In genomic region chr7:14687777-14688176, GRCh38 we compare ENCODE assay signal across 17 cellular contexts.
A peak's percentile ranks its signal among the peaks of the same experiment; 100 is the strongest.
DNase-seq lines count a peak whose midpoint lies in the region; ATAC-seq, FAIRE-seq and TF ChIP-seq lines count a peak whose summit lies in the region.
"Had no signal": no experiment of that assay in that cellular context is flagged by ENCODE, and none has a peak within 500 bp of the region (broad histone marks: within the 10 kb centered on the region; RNA-seq: fewer than 3 reads in every experiment).

No MANE protein-coding gene starts in this region.

- peaks cover 11% of the 10 kb centered on the region; the same call in 1 of the 2 replicates for H3K4me1 Mint-ChIP-seq in HFFc6 (ENCODE audit: low read depth)
- H3K4me1 Mint-ChIP-seq: activated CD4-positive, alpha-beta T cell treated with anti-CD3 and anti-CD28 coated beads, Interleukin-2, amount 10 ng/mL, durations not matched to agents 7 days and 5 days; CD4-positive, alpha-beta memory T cell; neural progenitor cell; stimulated activated effector memory CD8-positive, alpha-beta T cell treated with anti-CD3 and anti-CD28 coated beads, Interleukin-12 subunit alpha, Interleukin-12 subunit beta, amount 100 ng/mL, for 72 hours had no signal

- H3K9me3 Mint-ChIP-seq in HFFc6 = no peaks in the 10 kb centered on the region
- H3K9me3 Mint-ChIP-seq: activated CD4-positive, alpha-beta T cell treated with anti-CD3 and anti-CD28 coated beads, Interleukin-2, amount 10 ng/mL, durations not matched to agents 7 days and 5 days; activated T-cell treated with anti-CD3 and anti-CD28 coated beads, Interleukin-2, amount 50 U/mL, for 4 hours; CD4-positive, alpha-beta memory T cell; neural progenitor cell; stimulated activated effector memory CD8-positive, alpha-beta T cell treated with anti-CD3 and anti-CD28 coated beads, Interleukin-12 subunit alpha, Interleukin-12 subunit beta, amount 100 ng/mL, for 72 hours had no signal

- H4K20me1 ChIP-seq in osteoblast (ENCODE audit: insufficient read depth, low read length) = no peaks in the 10 kb centered on the region

- H3K79me2 ChIP-seq in osteoblast (ENCODE audit: insufficient read depth, low read length) = no peaks in the 10 kb centered on the region

- no peak overlapping the region for H2AFZ ChIP-seq in osteoblast (ENCODE audit: low read length)
- H2AFZ ChIP-seq: neural progenitor cell had no signal

- H3K27me3 ChIP-seq in bronchial epithelial cell (ENCODE audit: control insufficient read depth, insufficient read depth, low read length) (no peaks in the 10 kb centered on the region), osteoblast (ENCODE audit: insufficient read depth, low read length) (no peaks in the 10 kb centered on the region)
- H3K27me3 ChIP-seq: colonic mucosa, neural progenitor cell, sigmoid colon had no signal

- no peak overlapping the region for H3K27ac ChIP-seq in osteoblast (ENCODE audit: low read depth, low read length)
- H3K27ac ChIP-seq: colonic mucosa, neural progenitor cell, sigmoid colon had no signal

- no peak for TF ChIP-seq CTCF in HFFc6 (IDR thresholded peaks at IDR 0.05)
- no peak for TF ChIP-seq CTCF in bronchial epithelial cell (IDR thresholded peaks at IDR 0.05; ENCODE audit: insufficient read depth, low read length, severe bottlenecking)
- no peak for TF ChIP-seq CTCF in osteoblast (IDR thresholded peaks at IDR 0.05; ENCODE audit: extremely low read depth, low read depth, low read length)
- no peak for TF ChIP-seq CTCF in GM20000 (IDR thresholded peaks at IDR 0.05; ENCODE audit: extremely low read depth, missing control alignments)

- H3K27me3 Mint-ChIP-seq in HFFc6 (ENCODE audit: insufficient read depth) = no peaks in the 10 kb centered on the region
- H3K27me3 Mint-ChIP-seq: activated CD4-positive, alpha-beta T cell treated with anti-CD3 and anti-CD28 coated beads, Interleukin-2, amount 10 ng/mL, durations not matched to agents 7 days and 5 days; CD4-positive, alpha-beta memory T cell had no signal

- no peaks in the 10 kb centered on the region for H3K9me3 ChIP-seq in osteoblast (ENCODE audit: low read depth, low read length)
- H3K9me3 ChIP-seq: colonic mucosa, sigmoid colon had no signal

- H3K36me3 ChIP-seq in bronchial epithelial cell (ENCODE audit: control insufficient read depth, insufficient read depth, low read length) (no peaks in the 10 kb centered on the region), osteoblast (ENCODE audit: insufficient read depth, low read length) (no peaks in the 10 kb centered on the region)
- H3K36me3 ChIP-seq: colonic mucosa, neural progenitor cell, sigmoid colon had no signal

- no peak for FAIRE-seq in bronchial epithelial cell (lab: Jason Lieb, UNC)

- ATAC-seq in GM18870 (IDR thresholded peaks at IDR 0.05; ENCODE audit: unreplicated experiment) = no peak
- ATAC-seq in HG03378 (IDR thresholded peaks at IDR 0.05; ENCODE audit: unreplicated experiment) = no peak
- ATAC-seq: activated T-cell treated with anti-CD3 and anti-CD28 coated beads, Interleukin-2, amount 50 U/mL, for 4 hours; stimulated activated effector memory CD8-positive, alpha-beta T cell treated with anti-CD3 and anti-CD28 coated beads, Interleukin-12 subunit alpha, Interleukin-12 subunit beta, amount 100 ng/mL, for 72 hours had no signal

- DNase-seq in HFFc6 (no peak), NCI-H2171 treated with DMSO at 0.1 percent for 48 hours (lab: John Stamatoyannopoulos, UW) (peak; percentile 87), bronchial epithelial cell (ENCODE audit: low read depth) (peak; percentile 70), osteoblast (ENCODE audit: insufficient read length, low spot score, missing footprints) (no peak), T1000 (lab: John Stamatoyannopoulos, UW) (no peak), GM20000 (ENCODE audit: low spot score) (no peak)
- DNase-seq: activated CD4-positive, alpha-beta T cell treated with anti-CD3 and anti-CD28 coated beads, Interleukin-2, amount 10 ng/mL, durations not matched to agents 7 days and 5 days; activated T-cell treated with anti-CD3 and anti-CD28 coated beads, Interleukin-2, amount 50 U/mL, for 4 hours; CD4-positive, alpha-beta memory T cell; colonic mucosa; IMR-90; NCI-H526; sigmoid colon had no signal

- H3K4me1 ChIP-seq in osteoblast (ENCODE audit: insufficient read depth, low read length) = peaks cover 14% of the 10 kb centered on the region
- H3K4me1 ChIP-seq: colonic mucosa, sigmoid colon had no signal

- no peaks in the 10 kb centered on the region for H3K36me3 Mint-ChIP-seq in HFFc6 (ENCODE audit: low read depth)
- H3K36me3 Mint-ChIP-seq: CD4-positive, alpha-beta memory T cell; neural progenitor cell; stimulated activated effector memory CD8-positive, alpha-beta T cell treated with anti-CD3 and anti-CD28 coated beads, Interleukin-12 subunit alpha, Interleukin-12 subunit beta, amount 100 ng/mL, for 72 hours had no signal

- H3K4me2 ChIP-seq in osteoblast (ENCODE audit: insufficient read depth, low read length) = peak overlapping the region; percentile 62
- H3K4me2 ChIP-seq: neural progenitor cell had no signal

- H3K4me3 ChIP-seq in bronchial epithelial cell (ENCODE audit: low read depth, low read length) (no peak overlapping the region), osteoblast (ENCODE audit: insufficient read depth, low read length) (no peak overlapping the region)
- H3K4me3 ChIP-seq: colonic mucosa, neural progenitor cell, sigmoid colon had no signal

- H3K27ac Mint-ChIP-seq in HFFc6 = no peak overlapping the region
- H3K27ac Mint-ChIP-seq: activated CD4-positive, alpha-beta T cell treated with anti-CD3 and anti-CD28 coated beads, Interleukin-2, amount 10 ng/mL, durations not matched to agents 7 days and 5 days; CD4-positive, alpha-beta memory T cell; neural progenitor cell; stimulated activated effector memory CD8-positive, alpha-beta T cell treated with anti-CD3 and anti-CD28 coated beads, Interleukin-12 subunit alpha, Interleukin-12 subunit beta, amount 100 ng/mL, for 72 hours had no signal

- H3K4me3 Mint-ChIP-seq in HFFc6 = peak overlapping the region; percentile 30; the same call in 1 of the 2 replicates
- H3K4me3 Mint-ChIP-seq: activated CD4-positive, alpha-beta T cell treated with anti-CD3 and anti-CD28 coated beads, Interleukin-2, amount 10 ng/mL, durations not matched to agents 7 days and 5 days; activated T-cell treated with anti-CD3 and anti-CD28 coated beads, Interleukin-2, amount 50 U/mL, for 4 hours; CD4-positive, alpha-beta memory T cell; neural progenitor cell; stimulated activated effector memory CD8-positive, alpha-beta T cell treated with anti-CD3 and anti-CD28 coated beads, Interleukin-12 subunit alpha, Interleukin-12 subunit beta, amount 100 ng/mL, for 72 hours had no signal

Comparison
In these comparisons a context has a peak if more than half of its experiments do, and no peak if none do; other contexts are left out.
1. DNase-seq: peak in NCI-H2171 treated with DMSO at 0.1 percent for 48 hours (single experiment) and bronchial epithelial cell (single experiment); none in HFFc6 (single experiment), osteoblast (single experiment), T1000 (single experiment) and GM20000 (single experiment).